Comparison of ENCODE assay signal across 15 cellular contexts in genomic region chr2:204176306-204176705, GRCh38.
DNase-seq lines count a peak whose midpoint lies in the region; ATAC-seq and TF ChIP-seq lines count a peak whose summit lies in the region.
"Had no signal": no experiment of that assay in that cellular context is flagged by ENCODE, and none has a peak within 500 bp of the region (broad histone marks: within the 10 kb centered on the region; RNA-seq: fewer than 3 reads in every experiment).

No MANE protein-coding gene starts in this region.

- H3K36me3 ChIP-seq in WERI-Rb-1 (peaks cover 4% of the 10 kb centered on the region; the same call in 1 of the 2 replicates), thyroid gland (no peaks in the 10 kb centered on the region)
- H3K36me3 ChIP-seq: BLaER1 treated with 17β-estradiol and CSF1 and Interleukin-3, amounts not matched to agents 10 nM and 100 nM had no signal

- no peak for ATAC-seq in Right ventricle myocardium superior (ENCODE audit: poor library complexity)
- ATAC-seq: CD8-positive, alpha-beta T cell had no signal

- DNase-seq in SK-N-DZ (ENCODE audit: low spot score) (peak; percentile 90), WERI-Rb-1 (no peak), thyroid gland (no peak), HuH-7 (ENCODE audit: low spot score) (no peak), Right ventricle myocardium superior (no peak)
- DNase-seq: 8988T; AML-193; Caco-2; Calu3; CD4-positive, alpha-beta T cell; CD8-positive, alpha-beta T cell; DMS79 treated with DMSO at 0.1 percent for 48 hours; GF-D8 had no signal

- no peak for TF ChIP-seq POLR2A in thyroid gland (IDR thresholded peaks at IDR 0.05)

- peak overlapping the region; percentile 68 for H3K27ac ChIP-seq in WERI-Rb-1
- H3K27ac ChIP-seq in thyroid gland: no peak overlapping the region
- H3K27ac ChIP-seq: BLaER1 treated with 17β-estradiol and CSF1 and Interleukin-3, amounts not matched to agents 10 nM and 100 nM; C4-2B had no signal

- intact Hi-C loops in thyroid gland (cut with DNase I) (no loop called here), Right ventricle myocardium superior (cut with DNase I) (loop anchor here (10.0 kb wide), 1 partner anchor 62 kb away; no protein-coding TSS in a partner anchor)

- 93 to 100% methylated on average over 1 of the region's 1 CpG for WGBS in thyroid gland, 2 donors

- H3K27me3 ChIP-seq in WERI-Rb-1 (ENCODE audit: insufficient read depth, low read depth, severe bottlenecking): no peaks in the 10 kb centered on the region
- no peaks in the 10 kb centered on the region for H3K27me3 ChIP-seq in thyroid gland
- H3K27me3 ChIP-seq: BLaER1 treated with 17β-estradiol and CSF1 and Interleukin-3, amounts not matched to agents 10 nM and 100 nM had no signal

- no peak overlapping the region for H3K4me3 ChIP-seq in WERI-Rb-1 (ENCODE audit: low read depth, low read length)
- no peak overlapping the region for H3K4me3 ChIP-seq in thyroid gland (replicated peaks in 1 of 3)
- H3K4me3 ChIP-seq: BLaER1 treated with 17β-estradiol and CSF1 and Interleukin-3, amounts not matched to agents 10 nM and 100 nM had no signal

- peaks cover 15% of the 10 kb centered on the region for H3K9me3 ChIP-seq in WERI-Rb-1 (ENCODE audit: severe bottlenecking)
- H3K9me3 ChIP-seq in thyroid gland: no peaks in the 10 kb centered on the region
- H3K9me3 ChIP-seq: BLaER1 treated with 17β-estradiol and CSF1 and Interleukin-3, amounts not matched to agents 10 nM and 100 nM; Caco-2 had no signal

- TF ChIP-seq CTCF in WERI-Rb-1 (IDR thresholded peaks at IDR 0.05; ENCODE audit: low read depth, low read length) (no peak), thyroid gland (IDR thresholded peaks at IDR 0.05) (no peak)

- no peaks in the 10 kb centered on the region for H3K4me1 ChIP-seq in thyroid gland
- H3K4me1 ChIP-seq: Caco-2 had no signal
